ENCODE assay signal across 20 cellular contexts in genomic region chr4:183801460-183802168, GRCh38.
"Had no signal": no experiment of that assay in that cellular context is flagged by ENCODE, and none has a peak within 500 bp of the region (broad histone marks: within the 10 kb centered on the region; RNA-seq: fewer than 3 reads in every experiment).

No MANE protein-coding gene starts in this region.

- H3K27me3 ChIP-seq: vagina had no signal

- ATAC-seq: activated naive CD8-positive, alpha-beta T cell treated with anti-CD3 and anti-CD28 coated beads, Interleukin-2, amount 50 U/mL, for 24 hours; effector memory CD8-positive, alpha-beta T cell; left ventricle myocardium superior; natural killer cell treated with Interleukin-12 subunit alpha and Interleukin-12 subunit beta and Interleukin-15 and Interleukin-18, amount 100 ng/mL, for 72 hours had no signal

- DNase-seq: activated CD4-positive, alpha-beta T cell treated with anti-CD3 and anti-CD28 coated beads, Interleukin-2, amount 50 U/mL, for 1 hour; activated CD4-positive, CD25-positive, alpha-beta regulatory T cell treated with anti-CD3 and anti-CD28 coated beads, Interleukin-2, amount 50 U/mL, for 72 hours; activated CD8-positive, alpha-beta memory T cell treated with anti-CD3 and anti-CD28 coated beads, Interleukin-2, amount 50 U/mL, for 4 hours; activated effector memory CD4-positive, alpha-beta T cell treated with Interleukin-2 at 50 U/mL for 16 hours; activated naive CD4-positive, alpha-beta T cell treated with anti-CD3 and anti-CD28 coated beads, Interleukin-2, amount 10 ng/mL, durations not matched to agents 7 days and 5 days; activated naive CD8-positive, alpha-beta T cell treated with anti-CD3 and anti-CD28 coated beads, Interleukin-2, amount 50 U/mL, for 24 hours; activated T-cell treated with anti-CD3 and anti-CD28 coated beads, Interleukin-2, amount 50 U/mL, for 48 hours; anterior cingulate cortex; caudate nucleus; effector memory CD8-positive, alpha-beta T cell; hippocampal formation; left ventricle myocardium superior; posterior cingulate gyrus; retina; spleen; stimulated activated CD8-positive, alpha-beta memory T cell treated with anti-CD3 and anti-CD28 coated beads, Interleukin-4, amount 100 ng/mL, for 48 hours; stimulated activated naive CD4-positive, alpha-beta T cell treated with Interleukin-2 at 50 U/mL for 16 hours; tibial artery had no signal

- H3K9me3 ChIP-seq: spleen, tibial artery, vagina had no signal

- H3K36me3 ChIP-seq: spleen, tibial artery, vagina had no signal

- H3K27ac ChIP-seq: spleen, tibial artery, vagina had no signal

- H3K4me3 ChIP-seq: spleen, tibial artery, vagina had no signal
